9 cellular contexts compared by ENCODE assay signal in the genomic region with DNA sequence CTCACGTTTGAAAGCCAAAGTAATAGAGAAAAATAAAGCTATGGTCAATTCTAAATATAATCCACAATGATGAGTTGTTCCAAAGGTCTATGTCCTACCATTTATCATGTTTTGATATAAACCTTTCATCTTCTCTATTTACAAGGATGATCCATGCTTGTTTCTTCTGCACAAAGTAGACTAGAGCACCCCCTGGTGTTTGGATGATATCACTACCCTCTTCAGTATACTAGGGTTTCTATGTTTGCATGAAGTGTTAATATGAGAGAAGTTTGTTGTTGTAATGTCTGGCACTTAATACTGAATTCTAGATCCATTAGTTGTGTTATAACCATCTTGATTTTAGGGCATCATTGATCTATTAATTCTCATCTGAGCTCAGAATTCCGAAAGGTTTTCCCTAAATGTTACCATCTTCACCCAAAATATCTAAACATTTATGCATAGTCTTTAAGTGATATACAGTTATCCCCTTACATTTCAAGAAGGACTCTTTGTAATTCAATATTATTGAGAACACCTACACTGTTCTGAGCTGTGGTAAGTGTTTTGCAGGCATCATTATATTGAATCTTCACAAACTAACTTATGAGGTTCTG. TPM values are rescaled to one million over a fixed set of nuclear protein-coding genes. Genes with fewer than 3 reads are reported as not detected.
DNase-seq lines count a peak whose midpoint lies in the region; FAIRE-seq and TF ChIP-seq lines count a peak whose summit lies in the region.
"Had no signal": no experiment of that assay in that cellular context is flagged by ENCODE, and none has a peak within 500 bp of the region (broad histone marks: within the 10 kb centered on the region; RNA-seq: fewer than 3 reads in every experiment).

No MANE protein-coding gene starts in this region.

- TF ChIP-seq CTCF in brain microvascular endothelial cell (IDR thresholded peaks at IDR 0.05; ENCODE audit: low read depth, low read length, missing control alignments) (peak; percentile 56), nephron (IDR thresholded peaks at IDR 0.05; ENCODE audit: unreplicated experiment in 3 of 3) (peak; percentile 49 to 70 (median 62))

- H3K4me1 Mint-ChIP-seq in nephron = no peaks in the 10 kb centered on the region

- H3K4me3 Mint-ChIP-seq in nephron = no peak overlapping the region

- in situ Hi-C loops in brain microvascular endothelial cell (cut with HindIII; ENCODE audit: low pct_ligation_motif_present, low sequenced_read_pairs) = no loop called here

- no peaks in the 10 kb centered on the region for H3K9me3 Mint-ChIP-seq in nephron

- no peaks in the 10 kb centered on the region for H3K36me3 Mint-ChIP-seq in nephron (ENCODE audit: low read depth)

- H3K4me3 ChIP-seq in brain microvascular endothelial cell (ENCODE audit: low read depth, low read length) = no peak overlapping the region

- no peaks in the 10 kb centered on the region for H3K27me3 Mint-ChIP-seq in nephron (ENCODE audit: low read depth)

- no peak overlapping the region for H3K27ac Mint-ChIP-seq in nephron

- DNase-seq in Ammon's horn (ENCODE audit: low spot score) (peak; percentile 7), H54 (ENCODE audit: insufficient read length, low spot score) (peak; percentile 11), NCI-H460 (ENCODE audit: extremely low read depth, low read depth) (peak; percentile 36), brain microvascular endothelial cell (peak; percentile 37), cerebellum (ENCODE audit: low spot score) (no peak)
- DNase-seq in NK-92 treated with Interleukin-12 subunit alpha and Interleukin-12 subunit beta, amount 100 ng/mL, for 24 hours (lab: John Stamatoyannopoulos, UW) = no peak
- DNase-seq in activated CD8-positive, alpha-beta memory T cell treated with anti-CD3 and anti-CD28 coated beads, Interleukin-2, amount 50 U/mL, for 4 hours = no peak

- H3K27ac ChIP-seq in brain microvascular endothelial cell = no peak overlapping the region

- peak; percentile 84 for FAIRE-seq in H54 (lab: Jason Lieb, UNC)

- TF ChIP-seq POLR2A in H54 (IDR thresholded peaks at IDR 0.05; ENCODE audit: low read depth, low read length) = no peak

- H3K27me3 ChIP-seq in brain microvascular endothelial cell (replicated peaks) = no peaks in the 10 kb centered on the region

- H3K36me3 ChIP-seq in brain microvascular endothelial cell (replicated peaks) = no peaks in the 10 kb centered on the region

RNA-seq across cellular contexts. Expression of a gene that starts 21.1 kb away (rescaled TPM):
- total RNA-seq in NCI-H460 (2014; rRNA removed; shearing (Covaris generic)) = not detected in 2 replicates
- polyA plus RNA-seq in NCI-H460 (2014; cell fraction: nucleus; rRNA removed) = not detected in 2 replicates
- total RNA-seq in cerebellum = not detected
- total RNA-seq: dermis microvascular lymphatic vessel endothelial cell had no signal

RNA-seq across cellular contexts. Expression of a gene that starts 28.2 kb away (rescaled TPM):
- total RNA-seq in NCI-H460 (2014; rRNA removed; shearing (Covaris generic)) = not detected in 2 replicates
- polyA plus RNA-seq in NCI-H460 (2014; cell fraction: nucleus; rRNA removed) = not detected in 2 replicates
- total RNA-seq in cerebellum = not detected
- total RNA-seq: dermis microvascular lymphatic vessel endothelial cell had no signal

Comparison
In these comparisons a context has a peak if more than half of its experiments do, and no peak if none do; other contexts are left out.
1. DNase-seq: peak in Ammon's horn (single experiment), H54 (single experiment), NCI-H460 (single experiment) and brain microvascular endothelial cell (single experiment); none in cerebellum (single experiment), NK-92 treated with Interleukin-12 subunit alpha and Interleukin-12 subunit beta, amount 100 ng/mL, for 24 hours (single experiment) and activated CD8-positive, alpha-beta memory T cell treated with anti-CD3 and anti-CD28 coated beads, Interleukin-2, amount 50 U/mL, for 4 hours (single experiment).